Comparison of ENCODE assay signal across 11 cellular contexts in genomic region chr1:55827350-55827749, GRCh38.
DNase-seq lines count a peak whose midpoint lies in the region; ATAC-seq lines count a peak whose summit lies in the region.
"Had no signal": no experiment of that assay in that cellular context is flagged by ENCODE, and none has a peak within 500 bp of the region (broad histone marks: within the 10 kb centered on the region; RNA-seq: fewer than 3 reads in every experiment).

No MANE protein-coding gene starts in this region.

- ATAC-seq in GM21737 (IDR thresholded peaks at IDR 0.05; ENCODE audit: unreplicated experiment) (no peak), HG03460 (IDR thresholded peaks at IDR 0.05; ENCODE audit: unreplicated experiment) (no peak), HG02759 (IDR thresholded peaks at IDR 0.05; ENCODE audit: unreplicated experiment) (no peak), GM19455 (IDR thresholded peaks at IDR 0.05; ENCODE audit: unreplicated experiment) (no peak)

- DNase-seq in COLO829 (ENCODE audit: low spot score) (peak; percentile 74), NCI-H226 (peak; percentile 92), fibroblast of gingiva (ENCODE audit: low read depth) (peak; percentile 97), non-pigmented ciliary epithelial cell (ENCODE audit: low read depth) (peak; percentile 97)
- DNase-seq: activated naive CD8-positive, alpha-beta T cell treated with anti-CD3 and anti-CD28 coated beads, Interleukin-2, amount 10 ng/mL, durations not matched to agents 7 days and 5 days; COR-L47; NCI-H2029 treated with DMSO at 0.1 percent for 48 hours had no signal
